Comparison of ENCODE assay signal across 10 cellular contexts in the genomic region with DNA sequence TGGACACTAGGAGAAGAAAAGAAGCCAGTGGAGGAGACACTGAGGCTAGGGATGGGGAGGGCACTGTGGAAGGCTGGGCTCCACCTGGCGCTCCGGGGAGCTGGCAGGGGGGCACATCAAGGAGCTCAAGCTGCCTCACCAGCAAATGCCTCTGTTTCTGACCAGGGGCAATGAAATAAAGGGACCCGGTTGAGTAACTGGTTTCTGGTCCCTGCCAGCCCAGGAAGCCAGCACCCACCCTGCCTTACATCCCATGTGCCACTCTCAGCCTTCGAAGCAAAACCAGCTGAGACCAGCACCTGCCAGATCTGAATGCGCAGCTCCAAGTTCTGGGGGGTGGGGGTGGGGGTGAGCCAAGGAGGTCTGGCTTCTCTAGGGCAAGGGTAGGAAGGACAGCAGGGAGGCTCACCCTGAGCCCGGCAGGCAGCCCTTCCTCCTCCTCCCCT. TPM values are rescaled to one million over a fixed set of nuclear protein-coding genes. Genes with fewer than 3 reads are reported as not detected.
DNase-seq lines count a peak whose midpoint lies in the region; ATAC-seq, FAIRE-seq and TF ChIP-seq lines count a peak whose summit lies in the region.
"Had no signal": no experiment of that assay in that cellular context is flagged by ENCODE, and none has a peak within 500 bp of the region (broad histone marks: within the 10 kb centered on the region; RNA-seq: fewer than 3 reads in every experiment).

No MANE protein-coding gene starts in this region.

- peak; percentile 4 for ATAC-seq in stimulated activated effector memory CD8-positive, alpha-beta T cell treated with anti-CD3 and anti-CD28 coated beads, Interleukin-12 subunit alpha, Interleukin-12 subunit beta, amount 100 ng/mL, for 72 hours
- no peak for ATAC-seq in GM18873 (IDR thresholded peaks at IDR 0.05; ENCODE audit: low FRiP score, unreplicated experiment)

- FAIRE-seq in small intestine (lab: Jason Lieb, UNC), result no peak

- no peaks in the 10 kb centered on the region for H3K9me3 ChIP-seq in hepatocyte (ENCODE audit: low read depth)
- no peaks in the 10 kb centered on the region for H3K9me3 ChIP-seq in small intestine (ENCODE audit: control insufficient read depth, low read depth)
- H3K9me3 ChIP-seq: spleen had no signal

- no peak overlapping the region for H3K27ac Mint-ChIP-seq in stimulated activated effector memory CD8-positive, alpha-beta T cell treated with anti-CD3 and anti-CD28 coated beads, Interleukin-12 subunit alpha, Interleukin-12 subunit beta, amount 100 ng/mL, for 72 hours

- H3K4me3 ChIP-seq in hepatocyte, result peak overlapping the region; percentile 61
- H3K4me3 ChIP-seq in small intestine (ENCODE audit: low read depth in 1 of 2, low read length in 2 of 2), result no peak overlapping the region

- peak overlapping the region; percentile 96 for H3K4me2 ChIP-seq in hepatocyte

- no peaks in the 10 kb centered on the region for H3K9me2 ChIP-seq in hepatocyte (replicated peaks; ENCODE audit: insufficient read depth)

- no peaks in the 10 kb centered on the region for H3K27me3 ChIP-seq in hepatocyte
- no peaks in the 10 kb centered on the region for H3K27me3 ChIP-seq in small intestine (ENCODE audit: control insufficient read depth in 2 of 2, insufficient read depth in 2 of 2, low read length in 2 of 2)

- H3K79me2 ChIP-seq in hepatocyte, result no peaks in the 10 kb centered on the region

- H3K4me1 ChIP-seq in hepatocyte (ENCODE audit: insufficient read depth) (peaks cover 6% of the 10 kb centered on the region), small intestine (ENCODE audit: control insufficient read depth in 2 of 2, insufficient read depth in 1 of 2, low read depth in 1 of 2, low read length in 1 of 2) (no peaks in the 10 kb centered on the region)

- TF ChIP-seq CTCF in VCaP (conservative IDR thresholded peaks at IDR 0.05) (no peak), hepatocyte (IDR thresholded peaks at IDR 0.05; ENCODE audit: poor library complexity) (no peak)

- no peaks in the 10 kb centered on the region for H3K36me3 ChIP-seq in hepatocyte (replicated peaks; ENCODE audit: insufficient read depth, low read depth)
- H3K36me3 ChIP-seq in small intestine (ENCODE audit: control insufficient read depth in 2 of 2, insufficient read depth in 2 of 2, low read length in 2 of 2), result no peaks in the 10 kb centered on the region
- H3K36me3 ChIP-seq: spleen had no signal

- H3K36me3 Mint-ChIP-seq in stimulated activated effector memory CD8-positive, alpha-beta T cell treated with anti-CD3 and anti-CD28 coated beads, Interleukin-12 subunit alpha, Interleukin-12 subunit beta, amount 100 ng/mL, for 72 hours, result no peaks in the 10 kb centered on the region

- H3K4me3 Mint-ChIP-seq in stimulated activated effector memory CD8-positive, alpha-beta T cell treated with anti-CD3 and anti-CD28 coated beads, Interleukin-12 subunit alpha, Interleukin-12 subunit beta, amount 100 ng/mL, for 72 hours, result peak overlapping the region; percentile 33

- H2AFZ ChIP-seq in hepatocyte, result peak overlapping the region; percentile 89

- 41% methylated on average over 6 of the region's 6 CpGs for WGBS in hepatocyte (ENCODE audit: low lambda C conversion rate, missing lambda C conversion rate)
- 24 to 40% (median 36%) methylated on average over 6 of the region's 6 CpGs for WGBS in small intestine, 3 donors

- no peaks in the 10 kb centered on the region for H3K9me3 Mint-ChIP-seq in stimulated activated effector memory CD8-positive, alpha-beta T cell treated with anti-CD3 and anti-CD28 coated beads, Interleukin-12 subunit alpha, Interleukin-12 subunit beta, amount 100 ng/mL, for 72 hours

- peak; percentile 36 for DNase-seq in NCI-H2107 treated with DMSO at 0.1 percent for 48 hours (lab: John Stamatoyannopoulos, UW; ENCODE audit: unreplicated experiment)
- no peak for DNase-seq in NCI-H2107 (lab: John Stamatoyannopoulos, UW)
- DNase-seq in hepatocyte (ENCODE audit: low spot score), result no peak
- DNase-seq in stimulated activated effector memory CD8-positive, alpha-beta T cell treated with anti-CD3 and anti-CD28 coated beads, Interleukin-12 subunit alpha, Interleukin-12 subunit beta, amount 100 ng/mL, for 72 hours (ENCODE audit: low spot score in 2 of 2), result no peak
- DNase-seq in small intestine, result no peak
- DNase-seq in occipital lobe (lab: John Stamatoyannopoulos, UW), result no peak
- DNase-seq: spleen had no signal

- H4K20me1 ChIP-seq in hepatocyte (ENCODE audit: insufficient read depth, poor library complexity, severe bottlenecking), result no peaks in the 10 kb centered on the region

- H3K27ac ChIP-seq in VCaP (peak overlapping the region; percentile 54), hepatocyte (peak overlapping the region; percentile 45), small intestine (ENCODE audit: low read depth in 1 of 2, low read length in 1 of 2) (no peak overlapping the region)
- H3K27ac ChIP-seq: spleen had no signal

- H3K4me1 Mint-ChIP-seq in stimulated activated effector memory CD8-positive, alpha-beta T cell treated with anti-CD3 and anti-CD28 coated beads, Interleukin-12 subunit alpha, Interleukin-12 subunit beta, amount 100 ng/mL, for 72 hours, result peaks cover 21% of the 10 kb centered on the region

RNA-seq across cellular contexts. Expression of a gene that starts 0.4 kb away (rescaled TPM):
- total RNA-seq in hepatocyte (2.6 and 6.1 TPM in 2 replicates), occipital lobe (11.2 TPM)
- polyA plus RNA-seq in hepatocyte (2.7 and 8.2 TPM in 2 replicates), small intestine (1 to 10 TPM in 1 of 3 donors, under 1 TPM in 2; 0.67 to 5.1 (median 0.81) TPM)

RNA-seq across cellular contexts. Expression of a gene that starts 44.4 kb away (rescaled TPM):
- total RNA-seq in hepatocyte, result 0.30 TPM in 1 of 2 replicates, not detected in the other
- polyA plus RNA-seq in hepatocyte, result 0.47 and 1.2 TPM in 2 replicates
- polyA plus RNA-seq in small intestine, result under 1 TPM in 1 of 3 donors, not detected in 2; 0.04 TPM
- total RNA-seq in occipital lobe, result not detected
- total RNA-seq: HT-29, spleen had no signal
- polyA plus RNA-seq: spleen had no signal

Comparison
In these comparisons a context has a peak if more than half of its experiments do, and no peak if none do; other contexts are left out.
1. H3K27ac ChIP-seq: peak in VCaP (single experiment) and hepatocyte (single experiment); none in small intestine (0 of 2).